33 cellular contexts compared by ENCODE assay signal in the genomic region with DNA sequence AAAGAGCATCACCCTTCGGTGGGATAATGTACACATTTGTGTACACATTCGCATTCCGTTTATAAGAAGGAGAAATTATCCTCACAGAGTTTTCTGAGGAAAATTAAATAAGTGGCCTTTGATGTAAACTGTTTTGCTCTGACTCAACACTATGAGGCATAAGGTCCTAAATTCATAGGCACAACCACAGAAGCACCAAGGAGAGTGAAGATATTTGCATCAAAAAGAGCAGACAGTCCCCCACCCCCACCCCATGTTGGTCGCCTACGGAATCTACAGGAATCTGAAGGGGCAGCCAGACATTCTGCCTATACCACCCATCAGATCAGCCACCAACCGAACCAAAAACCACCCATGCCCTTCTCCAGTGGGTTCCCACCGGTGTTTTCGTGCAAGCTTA. TPM values are rescaled to one million over a fixed set of nuclear protein-coding genes. Genes with fewer than 3 reads are reported as not detected.
DNase-seq lines count a peak whose midpoint lies in the region; ATAC-seq, FAIRE-seq and TF ChIP-seq lines count a peak whose summit lies in the region.
"Had no signal": no experiment of that assay in that cellular context is flagged by ENCODE, and none has a peak within 500 bp of the region (broad histone marks: within the 10 kb centered on the region; RNA-seq: fewer than 3 reads in every experiment).

No MANE protein-coding gene starts in this region.

- FAIRE-seq in astrocyte (lab: Jason Lieb, UNC) (no peak), small intestine (lab: Jason Lieb, UNC) (no peak)
- FAIRE-seq: keratinocyte, RCC 7860 had no signal

- 80 to 90% (median 89%) methylated on average over 8 of the region's 8 CpGs for WGBS in small intestine, 3 donors

- intact Hi-C loops in activated CD4-positive, alpha-beta T cell treated with anti-CD3 and anti-CD28 coated beads for 36 hours (cut with DNase I, micrococcal nuclease) = no loop called here

- H3K27ac ChIP-seq in HUES6 (ENCODE audit: low read depth, low read length) (peak overlapping the region; percentile 76; the same call in 1 of the 2 replicates), astrocyte (ENCODE audit: low read depth, low read length) (peak overlapping the region; percentile 23), small intestine (ENCODE audit: low read depth in 1 of 2, low read length in 1 of 2) (no peak overlapping the region)
- H3K27ac ChIP-seq: BLaER1, colonic mucosa, KMS-11, prostate gland had no signal

- H3K36me3 ChIP-seq in HUES6 (ENCODE audit: control insufficient read depth, insufficient read depth, low read length) = peaks cover 10% of the 10 kb centered on the region; the same call in 1 of the 2 replicates
- no peaks in the 10 kb centered on the region for H3K36me3 ChIP-seq in astrocyte (ENCODE audit: insufficient read depth, low read length)
- no peaks in the 10 kb centered on the region for H3K36me3 ChIP-seq in small intestine (ENCODE audit: control insufficient read depth in 2 of 2, insufficient read depth in 2 of 2, low read length in 2 of 2)
- H3K36me3 ChIP-seq: colonic mucosa, MG63, prostate gland had no signal

- peak overlapping the region; percentile 85 for H3K27ac Mint-ChIP-seq in astrocyte (ENCODE audit: unreplicated experiment)
- peak overlapping the region; percentile 88 for H3K27ac Mint-ChIP-seq in stimulated activated naive B cell treated with anti-CD40 and anti-IgM and Interleukin-4, amounts not matched to agents 10 μg/mL and 1 μg/mL and 100 μg/mL, for 72 hours
- no peak overlapping the region for H3K27ac Mint-ChIP-seq in activated CD4-positive, alpha-beta T cell treated with anti-CD3 and anti-CD28 coated beads for 36 hours
- H3K27ac Mint-ChIP-seq: activated CD4-positive, alpha-beta T cell treated with anti-CD3 and anti-CD28 coated beads, Interleukin-2, amount 10 ng/mL, durations not matched to agents 7 days and 5 days; activated naive CD8-positive, alpha-beta T cell treated with anti-CD3 and anti-CD28 coated beads for 36 hours; activated T-cell treated with anti-CD3 and anti-CD28 coated beads, Interleukin-2, amount 50 U/mL, for 24 hours; naive thymus-derived CD4-positive, alpha-beta T cell; type B pancreatic cell had no signal

- peaks cover 87% of the 10 kb centered on the region for H3K4me1 ChIP-seq in HUES6 (ENCODE audit: control insufficient read depth, insufficient read depth, low read length)
- peaks cover 41% of the 10 kb centered on the region for H3K4me1 ChIP-seq in astrocyte (ENCODE audit: insufficient read depth, low read length)
- no peaks in the 10 kb centered on the region for H3K4me1 ChIP-seq in small intestine (ENCODE audit: control insufficient read depth in 2 of 2, insufficient read depth in 1 of 2, low read depth in 1 of 2, low read length in 1 of 2)
- H3K4me1 ChIP-seq: colonic mucosa, prostate gland had no signal

- H3K4me1 Mint-ChIP-seq in astrocyte (ENCODE audit: low read depth, unreplicated experiment) = peaks cover 56% of the 10 kb centered on the region
- H3K4me1 Mint-ChIP-seq in stimulated activated naive B cell treated with anti-CD40 and anti-IgM and Interleukin-4, amounts not matched to agents 10 μg/mL and 1 μg/mL and 100 μg/mL, for 72 hours = peaks cover 70 to 83% of the 10 kb centered on the region in 2 donors
- H3K4me1 Mint-ChIP-seq in activated CD4-positive, alpha-beta T cell treated with anti-CD3 and anti-CD28 coated beads for 36 hours = peaks cover 21% of the 10 kb centered on the region
- H3K4me1 Mint-ChIP-seq: activated CD4-positive, alpha-beta T cell treated with anti-CD3 and anti-CD28 coated beads, Interleukin-2, amount 10 ng/mL, durations not matched to agents 7 days and 5 days had no signal

- no peaks in the 10 kb centered on the region for H4K20me1 ChIP-seq in astrocyte (ENCODE audit: insufficient read depth, low read length)

- peak; percentile 20 to 25 for ATAC-seq in stimulated activated naive B cell treated with anti-CD40 and anti-IgM and Interleukin-4, amounts not matched to agents 10 μg/mL and 1 μg/mL and 100 μg/mL, for 72 hours (replicated peaks)
- ATAC-seq in activated CD4-positive, alpha-beta T cell treated with anti-CD3 and anti-CD28 coated beads for 36 hours = no peak
- ATAC-seq: HCT116; naive thymus-derived CD4-positive, alpha-beta T cell; sciatic nerve had no signal

- H3K9ac ChIP-seq in HUES6 (ENCODE audit: low read length) = peak overlapping the region; percentile 54
- H3K9ac ChIP-seq in astrocyte (ENCODE audit: low read length) = no peak overlapping the region
- H3K9ac ChIP-seq: BLaER1, KMS-11 had no signal

- H3K4me2 ChIP-seq in astrocyte (ENCODE audit: low read length) = peak overlapping the region; percentile 63
- H3K4me2 ChIP-seq: BLaER1, KMS-11 had no signal

- H3K4me3 Mint-ChIP-seq in astrocyte (ENCODE audit: unreplicated experiment) = no peak overlapping the region
- peak overlapping the region in 1 of 2 donors; percentile 29 for H3K4me3 Mint-ChIP-seq in stimulated activated naive B cell treated with anti-CD40 and anti-IgM and Interleukin-4, amounts not matched to agents 10 μg/mL and 1 μg/mL and 100 μg/mL, for 72 hours
- no peak overlapping the region for H3K4me3 Mint-ChIP-seq in activated CD4-positive, alpha-beta T cell treated with anti-CD3 and anti-CD28 coated beads for 36 hours
- H3K4me3 Mint-ChIP-seq: activated CD4-positive, alpha-beta T cell treated with anti-CD3 and anti-CD28 coated beads, Interleukin-2, amount 10 ng/mL, durations not matched to agents 7 days and 5 days; activated naive CD8-positive, alpha-beta T cell treated with anti-CD3 and anti-CD28 coated beads for 36 hours; activated T-cell treated with anti-CD3 and anti-CD28 coated beads, Interleukin-2, amount 50 U/mL, for 24 hours; naive thymus-derived CD4-positive, alpha-beta T cell; type B pancreatic cell had no signal

- H3K9me3 ChIP-seq in HUES6 (ENCODE audit: control insufficient read depth, insufficient read depth, low read depth, low read length) = no peaks in the 10 kb centered on the region
- no peaks in the 10 kb centered on the region for H3K9me3 ChIP-seq in astrocyte (ENCODE audit: insufficient read depth, low read depth, low read length)
- H3K9me3 ChIP-seq in small intestine (ENCODE audit: control insufficient read depth, low read depth) = no peaks in the 10 kb centered on the region
- H3K9me3 ChIP-seq: BLaER1, colonic mucosa, MG63, prostate gland had no signal

- H3K27me3 Mint-ChIP-seq in astrocyte (ENCODE audit: low read depth, unreplicated experiment) = no peaks in the 10 kb centered on the region
- H3K27me3 Mint-ChIP-seq in stimulated activated naive B cell treated with anti-CD40 and anti-IgM and Interleukin-4, amounts not matched to agents 10 μg/mL and 1 μg/mL and 100 μg/mL, for 72 hours = no peaks in the 10 kb centered on the region
- H3K27me3 Mint-ChIP-seq in activated CD4-positive, alpha-beta T cell treated with anti-CD3 and anti-CD28 coated beads for 36 hours = peaks cover 13% of the 10 kb centered on the region
- H3K27me3 Mint-ChIP-seq: type B pancreatic cell had no signal

- H3K9me3 Mint-ChIP-seq in astrocyte (ENCODE audit: unreplicated experiment) = peaks cover 2% of the 10 kb centered on the region
- H3K9me3 Mint-ChIP-seq in stimulated activated naive B cell treated with anti-CD40 and anti-IgM and Interleukin-4, amounts not matched to agents 10 μg/mL and 1 μg/mL and 100 μg/mL, for 72 hours = no peaks in the 10 kb centered on the region
- H3K9me3 Mint-ChIP-seq in activated CD4-positive, alpha-beta T cell treated with anti-CD3 and anti-CD28 coated beads for 36 hours (ENCODE audit: low read depth) = no peaks in the 10 kb centered on the region
- H3K9me3 Mint-ChIP-seq: activated CD4-positive, alpha-beta T cell treated with anti-CD3 and anti-CD28 coated beads, Interleukin-2, amount 10 ng/mL, durations not matched to agents 7 days and 5 days; activated naive CD8-positive, alpha-beta T cell treated with anti-CD3 and anti-CD28 coated beads for 36 hours; activated T-cell treated with anti-CD3 and anti-CD28 coated beads, Interleukin-2, amount 50 U/mL, for 24 hours; type B pancreatic cell had no signal

- peak; percentile 47 for DNase-seq in astrocyte (ENCODE audit: low read depth)
- peak; percentile 47 for DNase-seq in iPS-NIHi11 (ENCODE audit: low spot score)
- no peak for DNase-seq in stimulated activated naive B cell treated with anti-CD40 and anti-IgM and Interleukin-4, amounts not matched to agents 10 μg/mL and 1 μg/mL and 100 μg/mL, for 72 hours
- DNase-seq in small intestine = no peak
- no peak for DNase-seq in activated CD4-positive, alpha-beta T cell treated with anti-CD3 and anti-CD28 coated beads for 36 hours
- no peak for DNase-seq in KG1 (lab: John Stamatoyannopoulos, UW)
- DNase-seq: activated CD4-positive, alpha-beta T cell treated with anti-CD3 and anti-CD28 coated beads, Interleukin-2, amount 10 ng/mL, durations not matched to agents 7 days and 5 days; activated effector memory CD4-positive, alpha-beta T cell treated with anti-CD3 and anti-CD28 coated beads, Interleukin-2, amount 50 U/mL, for 16 hours; activated naive CD8-positive, alpha-beta T cell treated with anti-CD3 and anti-CD28 coated beads for 36 hours; activated T-cell treated with anti-CD3 and anti-CD28 coated beads, Interleukin-2, amount 50 U/mL, for 24 hours; aorta; colonic mucosa; DMS 273 treated with DMSO at 0.1 percent for 48 hours; effector CD4-positive, alpha-beta T cell; left ventricle myocardium superior; MG63; midbrain; naive thymus-derived CD4-positive, alpha-beta T cell; NCI-H2029; NCI-H524 treated with DMSO at 0.1 percent for 48 hours; nucleus accumbens; SIG-M5; stimulated activated CD4-positive, alpha-beta T cell treated with anti-CD3 and anti-CD28 coated beads, Interleukin-4, amount 100 ng/mL, for 4 hours; substantia nigra had no signal

- POLR2A ChIA-PET in activated CD4-positive, alpha-beta T cell treated with anti-CD3 and anti-CD28 coated beads for 36 hours (lab: Charles Lee) = no interaction called here

- H3K4me3 ChIP-seq in HUES6 (ENCODE audit: low read depth, low read length) = peak overlapping the region; percentile 39
- H3K4me3 ChIP-seq in astrocyte (ENCODE audit: insufficient read depth, low read depth, low read length) = no peak overlapping the region
- H3K4me3 ChIP-seq in small intestine (ENCODE audit: low read depth in 1 of 2, low read length in 2 of 2) = no peak overlapping the region
- H3K4me3 ChIP-seq: BLaER1, colonic mucosa, MG63, prostate gland had no signal

- H2AFZ ChIP-seq in astrocyte (ENCODE audit: low read depth, low read length) = no peak overlapping the region

- H3K27me3 ChIP-seq in HUES6 (ENCODE audit: control insufficient read depth, insufficient read depth, low read length) (no peaks in the 10 kb centered on the region), astrocyte (ENCODE audit: insufficient read depth, low read length) (no peaks in the 10 kb centered on the region), small intestine (ENCODE audit: control insufficient read depth in 2 of 2, insufficient read depth in 2 of 2, low read length in 2 of 2) (no peaks in the 10 kb centered on the region)
- H3K27me3 ChIP-seq: BLaER1, colonic mucosa, MG63 had no signal

- H3K79me2 ChIP-seq in astrocyte (ENCODE audit: insufficient read depth, low read length) = peaks cover 15% of the 10 kb centered on the region

- peaks cover 9% of the 10 kb centered on the region for H3K36me3 Mint-ChIP-seq in astrocyte (ENCODE audit: low read depth, unreplicated experiment)
- H3K36me3 Mint-ChIP-seq in stimulated activated naive B cell treated with anti-CD40 and anti-IgM and Interleukin-4, amounts not matched to agents 10 μg/mL and 1 μg/mL and 100 μg/mL, for 72 hours = peaks cover 44 to 56% of the 10 kb centered on the region in 2 donors
- no peaks in the 10 kb centered on the region for H3K36me3 Mint-ChIP-seq in activated CD4-positive, alpha-beta T cell treated with anti-CD3 and anti-CD28 coated beads for 36 hours (ENCODE audit: low read depth)
- H3K36me3 Mint-ChIP-seq: activated naive CD8-positive, alpha-beta T cell treated with anti-CD3 and anti-CD28 coated beads for 36 hours; naive thymus-derived CD4-positive, alpha-beta T cell had no signal

- CTCF ChIA-PET in activated CD4-positive, alpha-beta T cell treated with anti-CD3 and anti-CD28 coated beads for 36 hours (lab: Charles Lee) = interaction anchor here (0.5 kb wide), 1 partner anchor 418 kb away, joined by 3 read pairs; no protein-coding TSS in a partner anchor

- TF ChIP-seq CTCF in astrocyte (IDR thresholded peaks at IDR 0.05; ENCODE audit: insufficient read depth, low read depth, low read length) = no peak

RNA-seq across cellular contexts. Expression of gene BCL11A, which starts 33.0 kb away (rescaled TPM):
- 29.8 and 32.0 TPM in 2 replicates for total RNA-seq in astrocyte
- 10 to 100 TPM in 2 of 3 donors, 1 to 10 TPM in 1; 2.2 to 17.2 (median 10.7) TPM for polyA plus RNA-seq in small intestine
- under 1 TPM; 0.57 to 0.98 TPM for total RNA-seq in activated CD4-positive, alpha-beta T cell treated with anti-CD3 and anti-CD28 coated beads for 36 hours

Comparison
In these comparisons a context has a peak if more than half of its experiments do, and no peak if none do; other contexts are left out.
1. H3K27ac ChIP-seq: peak in HUES6 (single experiment) and astrocyte (single experiment); none in small intestine (0 of 2).
2. DNase-seq: peak in astrocyte (single experiment) and iPS-NIHi11 (single experiment); none in stimulated activated naive B cell treated with anti-CD40 and anti-IgM and Interleukin-4, amounts not matched to agents 10 μg/mL and 1 μg/mL and 100 μg/mL, for 72 hours (single experiment), small intestine (single experiment), activated CD4-positive, alpha-beta T cell treated with anti-CD3 and anti-CD28 coated beads for 36 hours (single experiment) and KG1 (single experiment).
3. RNA of gene BCL11A, which starts 33.0 kb away (total RNA-seq): 29.8 to 32.0 TPM in astrocyte; 0.57 to 0.98 TPM in activated CD4-positive, alpha-beta T cell treated with anti-CD3 and anti-CD28 coated beads for 36 hours; every median in the first group is over 10 times any median in the second.